Comparison of ENCODE assay signal across 8 cellular contexts in the genomic region with DNA sequence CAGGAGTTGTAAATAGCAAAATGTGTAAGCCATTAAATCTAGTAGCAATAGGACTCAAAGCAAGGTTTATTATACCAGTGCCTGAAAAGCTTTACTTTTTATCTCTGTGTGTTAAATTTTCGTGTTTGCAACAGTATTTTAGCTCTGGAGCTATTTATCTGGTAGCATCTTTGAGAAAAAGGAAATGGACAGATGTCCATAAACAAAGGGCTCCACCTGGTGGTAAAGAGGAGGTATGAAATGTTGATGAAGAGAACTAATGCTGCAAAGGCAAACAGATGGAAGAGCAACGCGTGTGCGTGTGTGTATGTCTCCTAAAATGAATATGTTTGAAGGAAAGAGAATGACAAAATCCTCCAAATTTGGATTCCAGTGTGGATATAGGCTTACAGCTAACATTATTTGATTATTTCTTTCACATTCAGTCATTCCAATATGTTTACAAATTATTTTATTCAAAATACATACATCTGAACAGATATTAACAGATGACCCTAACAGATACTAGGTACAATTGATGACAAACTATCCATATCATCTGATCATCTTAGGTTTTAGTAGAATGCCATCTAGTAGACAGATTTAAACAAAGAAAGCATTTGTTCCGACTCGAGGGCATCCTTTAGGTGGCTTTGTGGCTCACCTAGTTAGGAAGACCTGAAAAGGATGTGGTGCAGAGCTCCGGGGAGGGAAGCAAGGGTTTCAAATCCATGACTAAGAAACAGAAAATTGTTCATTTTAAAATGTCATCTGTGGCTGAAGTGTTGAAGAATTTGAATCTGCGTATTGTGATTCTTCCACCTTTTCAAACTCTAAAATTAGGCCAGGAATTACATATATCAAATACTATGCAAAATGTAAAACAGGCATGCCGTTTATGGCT.
DNase-seq lines count a peak whose midpoint lies in the region; ATAC-seq, FAIRE-seq and TF ChIP-seq lines count a peak whose summit lies in the region.

No MANE protein-coding gene starts in this region.

- H3K27me3 Mint-ChIP-seq in neural crest cell (ENCODE audit: low read depth) = peaks cover 86% of the 10 kb centered on the region

- peak; percentile 65 for ATAC-seq in GM21576 (IDR thresholded peaks at IDR 0.05; ENCODE audit: unreplicated experiment)
- ATAC-seq in GM18870 (IDR thresholded peaks at IDR 0.05; ENCODE audit: unreplicated experiment) = no peak

- TF ChIP-seq CTCF in neural crest cell (conservative IDR thresholded peaks at IDR 0.05) = peak; percentile 83

- no peaks in the 10 kb centered on the region for H3K36me3 Mint-ChIP-seq in neural crest cell (ENCODE audit: low read depth)

- no peak overlapping the region for H3K27ac Mint-ChIP-seq in neural crest cell (ENCODE audit: unreplicated experiment)

- peaks cover 3% of the 10 kb centered on the region for H3K4me1 Mint-ChIP-seq in neural crest cell

- FAIRE-seq in endometrium (lab: Jason Lieb, UNC) = peak; percentile 74

- DNase-seq in DMS79 treated with DMSO at 0.1 percent for 48 hours (lab: John Stamatoyannopoulos, UW) (peak; percentile 88), NAMALWA (ENCODE audit: low spot score) (peak; percentile 84), SHP77 treated with DMSO at 0.1 percent for 48 hours (lab: John Stamatoyannopoulos, UW) (peak; percentile 71), neural crest cell (ENCODE audit: low read depth, low spot score) (no peak)
- no peak for DNase-seq in activated CD4-positive, alpha-beta T cell treated with anti-CD3 and anti-CD28 coated beads, Interleukin-2, amount 50 U/mL, for 4 hours

- no peaks in the 10 kb centered on the region for H3K9me3 Mint-ChIP-seq in neural crest cell

- H3K4me3 Mint-ChIP-seq in neural crest cell = no peak overlapping the region

Comparison
In these comparisons a context has a peak if more than half of its experiments do, and no peak if none do; other contexts are left out.
1. DNase-seq: peak in DMS79 treated with DMSO at 0.1 percent for 48 hours (single experiment), NAMALWA (single experiment) and SHP77 treated with DMSO at 0.1 percent for 48 hours (single experiment); none in neural crest cell (single experiment) and activated CD4-positive, alpha-beta T cell treated with anti-CD3 and anti-CD28 coated beads, Interleukin-2, amount 50 U/mL, for 4 hours (0 of 2).